In the genomic region with DNA sequence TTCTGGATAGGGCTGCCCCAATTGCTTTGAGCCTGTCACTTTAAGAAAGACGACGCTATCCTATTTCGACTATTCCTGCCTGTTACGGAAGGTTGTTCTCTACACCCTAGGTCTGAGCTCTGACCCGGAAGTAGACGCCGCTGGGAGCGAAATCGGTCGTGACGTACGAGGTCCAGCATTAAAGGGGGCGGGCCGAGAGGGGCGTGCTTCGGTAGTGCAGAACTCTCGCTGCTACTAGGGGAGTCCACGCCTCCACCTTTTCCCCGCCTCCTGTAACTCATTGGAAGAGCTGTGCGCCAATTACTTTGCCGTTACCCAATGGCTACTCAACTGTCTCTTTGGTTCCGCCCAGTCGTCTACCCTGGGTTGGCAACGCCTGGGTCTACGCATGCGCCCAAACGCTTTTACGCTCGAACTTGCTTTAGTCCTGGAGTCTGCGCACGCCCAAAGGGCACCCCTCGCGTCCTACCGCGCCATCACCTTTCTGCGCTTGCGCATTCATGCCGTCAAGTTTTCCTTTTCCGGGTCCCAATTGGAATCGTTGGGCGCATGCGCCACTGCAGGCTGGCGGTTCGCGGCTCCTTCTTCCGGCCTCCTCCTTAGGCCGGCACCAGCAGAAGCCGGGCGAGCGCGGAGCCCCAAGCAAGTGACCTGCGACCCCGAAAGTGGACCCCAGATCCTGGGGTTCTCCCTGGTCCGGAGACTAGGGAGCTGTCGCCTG, we compare ENCODE assay signal across 8 cellular contexts. TPM values are rescaled to one million over a fixed set of nuclear protein-coding genes. Genes with fewer than 3 reads are reported as not detected.
DNase-seq lines count a peak whose midpoint lies in the region; ATAC-seq lines count a peak whose summit lies in the region.

A gene (plus strand): TSS at position 548 of the 721 bp plus-strand sequence. CDS start 536 bp downstream, outside the sequence.

- DNase-seq in NCI-H2081 (lab: John Stamatoyannopoulos, UW), result peak; percentile 100
- peak; percentile 100 for DNase-seq in T1000 (lab: John Stamatoyannopoulos, UW)
- DNase-seq in astrocyte of the hippocampus (ENCODE audit: low read depth, low spot score), result peak; percentile 100
- peak; percentile 100 for DNase-seq in hepatic stellate cell (ENCODE audit: low spot score)
- peak; percentile 100 for DNase-seq in aorta

- WGBS in aorta, 2 donors, result 0% methylated on average over 50 to 55 of the region's 55 CpGs

- intact Hi-C loops in aorta (cut with DNase I), result loop anchor here in 1 of 2 donors (2.0 to 5.0 kb wide), 2 partner anchors 37 to 39 kb away; a partner anchor contains a TSS

- peak; percentile 63 for ATAC-seq in GM18508 (IDR thresholded peaks at IDR 0.05; ENCODE audit: insufficient read depth, unreplicated experiment)
- peak; percentile 71 for ATAC-seq in HG03025 (IDR thresholded peaks at IDR 0.05; ENCODE audit: low FRiP score, unreplicated experiment)
- ATAC-seq in aorta (ENCODE audit: low FRiP score), result peak; percentile 92

- H3K9ac ChIP-seq in rectal smooth muscle tissue (ENCODE audit: low read length), result peak within 1 kb of the TSS; percentile 89

- H3K27ac ChIP-seq in rectal smooth muscle tissue (ENCODE audit: low read depth, low read length) (peak within 1 kb of the TSS; percentile 92), aorta (ENCODE audit: low read depth in 1 of 2, low read length in 2 of 2) (peak within 1 kb of the TSS in 1 of 2 donors; percentile 85)

- H3K4me3 ChIP-seq in rectal smooth muscle tissue (ENCODE audit: low read length), result peak within 1 kb of the TSS; percentile 96
- peak within 1 kb of the TSS; percentile 81 to 82 for H3K4me3 ChIP-seq in aorta (ENCODE audit: low read length in 2 of 2)

- H3K4me1 ChIP-seq in rectal smooth muscle tissue (ENCODE audit: control insufficient read depth, insufficient read depth, low read length), result peaks cover 15% of the 10 kb centered on the region
- peaks cover 0 to 2% of the 10 kb centered on the region in 2 donors for H3K4me1 ChIP-seq in aorta (ENCODE audit: control insufficient read depth in 1 of 2, insufficient read depth in 2 of 2, low read length in 2 of 2)

- H3K36me3 ChIP-seq in rectal smooth muscle tissue (ENCODE audit: control insufficient read depth, insufficient read depth, low read length), result peaks cover 33% of the 10 kb centered on the region
- peaks cover 0 to 9% of the 10 kb centered on the region in 2 donors for H3K36me3 ChIP-seq in aorta (ENCODE audit: control insufficient read depth in 1 of 2, insufficient read depth in 2 of 2, low read length in 1 of 2)

- H3K27me3 ChIP-seq in rectal smooth muscle tissue (ENCODE audit: control insufficient read depth, insufficient read depth, low read length), result no peaks in the 10 kb centered on the region
- no peaks in the 10 kb centered on the region for H3K27me3 ChIP-seq in aorta (ENCODE audit: control insufficient read depth in 1 of 2, insufficient read depth in 2 of 2, low read length in 1 of 2)

- H3K9me3 ChIP-seq in aorta (ENCODE audit: control insufficient read depth, low read length), result no peaks in the 10 kb centered on the region

RNA-seq across cellular contexts. Expression of the gene that starts here (rescaled TPM):
- total RNA-seq in aorta, result 10 to 100 TPM; 24.8 to 28.8 TPM
- 10 to 100 TPM in 1 of 2 donors, 1 to 10 TPM in 1; 3.9 to 50.0 TPM for polyA plus RNA-seq in aorta
